Comparison of ENCODE assay signal across 19 cellular contexts in the genomic region with DNA sequence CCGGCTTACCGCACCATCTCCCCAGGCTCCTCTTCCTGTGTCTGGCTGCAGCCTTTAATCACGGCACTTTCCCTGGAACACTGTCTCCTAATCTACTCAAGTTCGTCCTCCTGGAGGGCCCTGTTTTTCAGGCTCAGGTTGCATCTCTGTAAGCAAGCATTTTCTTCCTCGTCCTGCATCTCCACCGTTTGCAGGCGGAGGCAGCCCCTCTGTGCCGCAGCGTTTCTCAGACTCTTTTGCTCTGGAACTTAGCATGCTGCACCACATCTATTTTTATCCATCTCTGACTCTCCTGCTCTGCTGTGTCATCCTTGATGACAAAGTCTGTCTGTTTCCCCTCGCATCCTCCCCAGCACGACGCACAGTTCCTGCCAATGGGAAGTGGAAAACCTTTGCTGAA.
DNase-seq lines count a peak whose midpoint lies in the region; ATAC-seq and TF ChIP-seq lines count a peak whose summit lies in the region.
"Had no signal": no experiment of that assay in that cellular context is flagged by ENCODE, and none has a peak within 500 bp of the region (broad histone marks: within the 10 kb centered on the region; RNA-seq: fewer than 3 reads in every experiment).

No MANE protein-coding gene starts in this region.

- DNase-seq in COR-L47 (lab: John Stamatoyannopoulos, UW) (peak; percentile 42), NCI-H128 (lab: John Stamatoyannopoulos, UW; ENCODE audit: unreplicated experiment) (peak; percentile 50), mesothelial cell of epicardium (ENCODE audit: low spot score in 2 of 2, unreplicated experiment in 2 of 2) (no peak), DMS53 treated with DMSO at 0.1 percent for 48 hours (lab: John Stamatoyannopoulos, UW; ENCODE audit: unreplicated experiment) (no peak), NCI-H1048 (lab: John Stamatoyannopoulos, UW) (no peak)
- DNase-seq in central memory CD8-positive, alpha-beta T cell (ENCODE audit: low spot score in 2 of 2) = no peak
- no peak for DNase-seq in activated T-cell treated with anti-CD3 and anti-CD28 coated beads, Interleukin-2, amount 50 U/mL, for 1 hour
- no peak for DNase-seq in activated CD4-positive, alpha-beta T cell treated with anti-CD3 and anti-CD28 coated beads, Interleukin-2, amount 50 U/mL, for 48 hours
- DNase-seq: activated CD4-positive, alpha-beta T cell treated with anti-CD3 and anti-CD28 coated beads, Interleukin-2, amount 10 ng/mL, durations not matched to agents 7 days and 5 days; DMS53; gastrocnemius medialis; Karpas-422; kidney; right lobe of liver; stimulated activated CD4-positive, alpha-beta T cell treated with anti-CD3 and anti-CD28 coated beads, Interleukin-4, amount 100 ng/mL, for 4 hours; T-helper 17 cell; uterus had no signal

- no peak for TF ChIP-seq CTCF in mesothelial cell of epicardium (IDR thresholded peaks at IDR 0.05; ENCODE audit: unreplicated experiment)

- H3K4me3 Mint-ChIP-seq in central memory CD8-positive, alpha-beta T cell = no peak overlapping the region
- H3K4me3 Mint-ChIP-seq in mesothelial cell of epicardium = no peak overlapping the region
- H3K4me3 Mint-ChIP-seq: activated CD4-positive, alpha-beta T cell treated with anti-CD3 and anti-CD28 coated beads, Interleukin-2, amount 10 ng/mL, durations not matched to agents 7 days and 5 days; activated T-helper 1 cell treated with anti-CD3 and anti-CD28 coated beads, Interleukin-12 subunit alpha, Interleukin-12 subunit beta, Interleukin-2, Interleukin-4 antibody, amounts not matched to agents 30 ng/mL and 10 ng/mL and 1 ng/mL, durations not matched to agents 14 hours and 24 hours and 36 hours; stimulated activated memory B cell treated with anti-CD40 and anti-IgM and Interleukin-4, amounts not matched to agents 10 μg/mL and 1 μg/mL and 100 μg/mL, for 72 hours; T-helper 17 cell had no signal

- ATAC-seq in central memory CD8-positive, alpha-beta T cell (replicated peaks; ENCODE audit: extremely low read depth, poor library complexity, severe bottlenecking) = no peak
- ATAC-seq: gastrocnemius medialis; right lobe of liver; stimulated activated memory B cell treated with anti-CD40 and anti-IgM and Interleukin-4, amounts not matched to agents 10 μg/mL and 1 μg/mL and 100 μg/mL, for 72 hours; T-helper 17 cell had no signal

- H3K9me3 Mint-ChIP-seq in central memory CD8-positive, alpha-beta T cell = no peaks in the 10 kb centered on the region
- no peaks in the 10 kb centered on the region for H3K9me3 Mint-ChIP-seq in mesothelial cell of epicardium
- H3K9me3 Mint-ChIP-seq: activated CD4-positive, alpha-beta T cell treated with anti-CD3 and anti-CD28 coated beads, Interleukin-2, amount 10 ng/mL, durations not matched to agents 7 days and 5 days; activated T-helper 1 cell treated with anti-CD3 and anti-CD28 coated beads, Interleukin-12 subunit alpha, Interleukin-12 subunit beta, Interleukin-2, Interleukin-4 antibody, amounts not matched to agents 30 ng/mL and 10 ng/mL and 1 ng/mL, durations not matched to agents 14 hours and 24 hours and 36 hours; stimulated activated memory B cell treated with anti-CD40 and anti-IgM and Interleukin-4, amounts not matched to agents 10 μg/mL and 1 μg/mL and 100 μg/mL, for 72 hours had no signal

- no peaks in the 10 kb centered on the region for H3K36me3 Mint-ChIP-seq in central memory CD8-positive, alpha-beta T cell (ENCODE audit: insufficient read depth)
- no peaks in the 10 kb centered on the region for H3K36me3 Mint-ChIP-seq in mesothelial cell of epicardium
- H3K36me3 Mint-ChIP-seq: stimulated activated memory B cell treated with anti-CD40 and anti-IgM and Interleukin-4, amounts not matched to agents 10 μg/mL and 1 μg/mL and 100 μg/mL, for 72 hours had no signal

- peaks cover 29% of the 10 kb centered on the region for H3K27me3 Mint-ChIP-seq in central memory CD8-positive, alpha-beta T cell
- H3K27me3 Mint-ChIP-seq in mesothelial cell of epicardium (ENCODE audit: low read depth) = peaks cover 12% of the 10 kb centered on the region
- H3K27me3 Mint-ChIP-seq: stimulated activated memory B cell treated with anti-CD40 and anti-IgM and Interleukin-4, amounts not matched to agents 10 μg/mL and 1 μg/mL and 100 μg/mL, for 72 hours had no signal

- H3K27ac Mint-ChIP-seq in central memory CD8-positive, alpha-beta T cell (ENCODE audit: low read depth) = peak overlapping the region; percentile 12
- H3K27ac Mint-ChIP-seq in mesothelial cell of epicardium = peak overlapping the region; percentile 9
- H3K27ac Mint-ChIP-seq: activated CD4-positive, alpha-beta T cell treated with anti-CD3 and anti-CD28 coated beads, Interleukin-2, amount 10 ng/mL, durations not matched to agents 7 days and 5 days; activated T-helper 1 cell treated with anti-CD3 and anti-CD28 coated beads, Interleukin-12 subunit alpha, Interleukin-12 subunit beta, Interleukin-2, Interleukin-4 antibody, amounts not matched to agents 30 ng/mL and 10 ng/mL and 1 ng/mL, durations not matched to agents 14 hours and 24 hours and 36 hours; stimulated activated memory B cell treated with anti-CD40 and anti-IgM and Interleukin-4, amounts not matched to agents 10 μg/mL and 1 μg/mL and 100 μg/mL, for 72 hours; T-helper 17 cell had no signal

- no peaks in the 10 kb centered on the region for H3K4me1 Mint-ChIP-seq in central memory CD8-positive, alpha-beta T cell
- H3K4me1 Mint-ChIP-seq in mesothelial cell of epicardium = peaks cover 23% of the 10 kb centered on the region
- H3K4me1 Mint-ChIP-seq: activated CD4-positive, alpha-beta T cell treated with anti-CD3 and anti-CD28 coated beads, Interleukin-2, amount 10 ng/mL, durations not matched to agents 7 days and 5 days; stimulated activated memory B cell treated with anti-CD40 and anti-IgM and Interleukin-4, amounts not matched to agents 10 μg/mL and 1 μg/mL and 100 μg/mL, for 72 hours; T-helper 17 cell had no signal

Comparison
In these comparisons a context has a peak if more than half of its experiments do, and no peak if none do; other contexts are left out.
1. DNase-seq: peak in COR-L47 (single experiment) and NCI-H128 (single experiment); none in central memory CD8-positive, alpha-beta T cell (0 of 2), mesothelial cell of epicardium (0 of 2), activated T-cell treated with anti-CD3 and anti-CD28 coated beads, Interleukin-2, amount 50 U/mL, for 1 hour (single experiment), activated CD4-positive, alpha-beta T cell treated with anti-CD3 and anti-CD28 coated beads, Interleukin-2, amount 50 U/mL, for 48 hours (0 of 2), DMS53 treated with DMSO at 0.1 percent for 48 hours (single experiment) and NCI-H1048 (single experiment).